ENCODE assay signal across 25 cellular contexts in the genomic region with DNA sequence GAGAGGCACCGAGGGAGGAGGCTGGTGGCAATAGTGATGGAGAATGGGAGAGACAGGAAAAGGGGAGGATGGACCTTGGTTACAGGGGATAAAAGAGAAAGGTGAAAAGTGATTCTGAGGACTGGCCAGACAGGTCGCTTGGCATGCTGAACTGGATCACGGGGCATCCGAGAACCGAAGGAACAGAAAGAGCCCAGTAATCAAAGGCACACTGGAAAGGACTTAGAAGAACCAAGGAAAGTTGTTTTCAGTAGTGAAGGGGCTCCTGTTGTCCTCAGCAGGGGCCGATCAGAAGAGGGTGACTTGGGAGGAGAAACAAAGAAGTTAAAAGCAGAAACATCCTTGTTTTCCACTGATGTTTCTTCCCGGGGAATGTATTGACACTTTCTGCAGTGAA. TPM values are rescaled to one million over a fixed set of nuclear protein-coding genes. Genes with fewer than 3 reads are reported as not detected.
DNase-seq lines count a peak whose midpoint lies in the region; ATAC-seq, FAIRE-seq and TF ChIP-seq lines count a peak whose summit lies in the region.
"Had no signal": no experiment of that assay in that cellular context is flagged by ENCODE, and none has a peak within 500 bp of the region (broad histone marks: within the 10 kb centered on the region; RNA-seq: fewer than 3 reads in every experiment).

No MANE protein-coding gene starts in this region.

- peak; percentile 12 for DNase-seq in activated T-cell treated with anti-CD3 and anti-CD28 coated beads, Interleukin-2, amount 50 U/mL, for 24 hours
- no peak for DNase-seq in activated T-cell treated with anti-CD3 and anti-CD28 coated beads, Interleukin-2, amount 50 U/mL, for 4 hours
- no peak for DNase-seq in K562 (ENCODE audit: extremely low read depth in 1 of 4, low spot score in 3 of 4)
- no peak for DNase-seq in natural killer cell
- no peak for DNase-seq in type B pancreatic cell (ENCODE audit: extremely low spot score, unreplicated experiment)
- no peak for DNase-seq in epidermal melanocyte (ENCODE audit: insufficient read length, low spot score)
- DNase-seq in AG08396 (ENCODE audit: low spot score) = no peak
- DNase-seq: activated CD4-positive, alpha-beta T cell treated with anti-CD3 and anti-CD28 coated beads for 48 hours; activated T-cell treated with anti-CD3 and anti-CD28 coated beads, Interleukin-2, amount 50 U/mL, for 1 hour; cerebellar nuclear complex; effector CD8-positive, alpha-beta T cell; KBM-7; left cardiac atrium; NCI-H1694; NCI-H2227 treated with DMSO at 0.1 percent for 48 hours; NCI-H82; spleen; stimulated activated CD4-positive, alpha-beta T cell treated with anti-CD3 and anti-CD28 coated beads, Interleukin-4, amount 100 ng/mL, for 24 hours; T-helper 1 cell had no signal

- no peaks in the 10 kb centered on the region for H3K9me3 ChIP-seq in K562 (replicated peaks; ENCODE audit: control insufficient read depth, insufficient read depth, low read depth, low read length)
- H3K9me3 ChIP-seq: spleen had no signal

- ATAC-seq in activated T-cell treated with anti-CD3 and anti-CD28 coated beads, Interleukin-2, amount 50 U/mL, for 4 hours = no peak
- no peak for ATAC-seq in K562
- no peak for ATAC-seq in natural killer cell
- ATAC-seq in GM19455 (IDR thresholded peaks at IDR 0.05; ENCODE audit: unreplicated experiment) = no peak
- ATAC-seq: left cardiac atrium, Panc1 had no signal

- POLR2A ChIA-PET in K562 (lab: Yijun Ruan, JAX) = interaction anchor here (0.8 to 1.3 kb wide), 2 partner anchors 8 to 10 kb away, joined by 4 read pairs; no protein-coding TSS in a partner anchor

- in situ Hi-C loops in K562 (cut with MboI) = no loop called here

- CTCF ChIA-PET in K562 (lab: Yijun Ruan, JAX; ENCODE audit: low intra/inter-chr PET ratio) = no interaction called here

- TF ChIP-seq EP300 in K562 (IDR thresholded peaks at IDR 0.05; ENCODE audit: low read length) = no peak

- H3K79me2 ChIP-seq in K562 (ENCODE audit: control insufficient read depth, insufficient read depth, low read length) = no peaks in the 10 kb centered on the region

- no peaks in the 10 kb centered on the region for H3K36me3 ChIP-seq in K562 (ENCODE audit: control insufficient read depth, insufficient read depth, low read length)

- peaks cover 90% of the 10 kb centered on the region for H3K36me3 Mint-ChIP-seq in activated T-cell treated with anti-CD3 and anti-CD28 coated beads, Interleukin-2, amount 50 U/mL, for 24 hours (ENCODE audit: low read depth)
- peaks cover 35% of the 10 kb centered on the region for H3K36me3 Mint-ChIP-seq in activated T-cell treated with anti-CD3 and anti-CD28 coated beads, Interleukin-2, amount 50 U/mL, for 4 hours (ENCODE audit: insufficient read depth)
- no peaks in the 10 kb centered on the region for H3K36me3 Mint-ChIP-seq in natural killer cell
- no peaks in the 10 kb centered on the region for H3K36me3 Mint-ChIP-seq in type B pancreatic cell

- TF ChIP-seq RAD21 in K562 (CRISPR knock-in tag; conservative IDR thresholded peaks at IDR 0.05 in 1 of 2, IDR thresholded peaks at IDR 0.05 in 1 of 2) = no peak

- peak overlapping the region; percentile 68 for H3K27ac Mint-ChIP-seq in activated T-cell treated with anti-CD3 and anti-CD28 coated beads, Interleukin-2, amount 50 U/mL, for 24 hours
- H3K27ac Mint-ChIP-seq in natural killer cell (peak overlapping the region; percentile 2 to 6), type B pancreatic cell (peak overlapping the region; percentile 17)
- H3K27ac Mint-ChIP-seq: activated naive CD4-positive, alpha-beta T cell treated with anti-CD3 and anti-CD28 coated beads, Interleukin-2, amount 50 U/mL, for 24 hours had no signal

- no peaks in the 10 kb centered on the region; the same call in 1 of the 2 replicates for H4K20me1 ChIP-seq in K562 (replicated peaks; ENCODE audit: control insufficient read depth, insufficient read depth, low read length)

- BruUV-seq in K562 (replicated peaks; lab: Mats Ljungman, UMichigan) = no TSS peak

- 0% methylated on average over 7 of the region's 7 CpGs for WGBS in K562 (ENCODE audit: insufficient coverage, low coverage, missing lambda C conversion rate)

- H3K4me3 Mint-ChIP-seq in activated T-cell treated with anti-CD3 and anti-CD28 coated beads, Interleukin-2, amount 50 U/mL, for 24 hours = no peak overlapping the region
- H3K4me3 Mint-ChIP-seq in activated T-cell treated with anti-CD3 and anti-CD28 coated beads, Interleukin-2, amount 50 U/mL, for 4 hours = no peak overlapping the region
- H3K4me3 Mint-ChIP-seq in natural killer cell = no peak overlapping the region
- peak overlapping the region; percentile 23 for H3K4me3 Mint-ChIP-seq in type B pancreatic cell
- H3K4me3 Mint-ChIP-seq: activated naive CD4-positive, alpha-beta T cell treated with anti-CD3 and anti-CD28 coated beads, Interleukin-2, amount 50 U/mL, for 24 hours had no signal

- H3K4me1 ChIP-seq in K562 (replicated peaks in 1 of 2; ENCODE audit: control insufficient read depth in 2 of 2, insufficient read depth in 2 of 2, low read length in 2 of 2) = peaks cover 0 to 3% of the 10 kb centered on the region in 2 experiments; a peak in 1 of 5 replicates

- H3K27ac ChIP-seq in K562 (ENCODE audit: extremely low read depth, low read depth, low read length) = no peak overlapping the region
- H3K27ac ChIP-seq: C4-2B had no signal

- H3K9me1 ChIP-seq in K562 (ENCODE audit: control insufficient read depth, insufficient read depth, low read length) = no peaks in the 10 kb centered on the region

- intact Hi-C loops in K562 (cut with micrococcal nuclease) (no loop called here), natural killer cell (cut with micrococcal nuclease) (no loop called here)

- H3K4me1 Mint-ChIP-seq in activated T-cell treated with anti-CD3 and anti-CD28 coated beads, Interleukin-2, amount 50 U/mL, for 24 hours (ENCODE audit: low read depth) = peaks cover 30% of the 10 kb centered on the region
- peaks cover 6% of the 10 kb centered on the region for H3K4me1 Mint-ChIP-seq in activated T-cell treated with anti-CD3 and anti-CD28 coated beads, Interleukin-2, amount 50 U/mL, for 4 hours (ENCODE audit: low read depth)
- H3K4me1 Mint-ChIP-seq in natural killer cell (peaks cover 16 to 17% of the 10 kb centered on the region in 2 donors), type B pancreatic cell (ENCODE audit: unreplicated experiment) (peaks cover 40% of the 10 kb centered on the region)

- TF ChIP-seq POLR2A in K562 (conservative IDR thresholded peaks at IDR 0.05) = no peak

- H3K4me2 ChIP-seq in K562 (ENCODE audit: insufficient read depth, low read length) = no peak overlapping the region

- TF ChIP-seq CTCF in K562 (IDR thresholded peaks at IDR 0.05 in 2 of 3, conservative IDR thresholded peaks at IDR 0.05 in 1 of 3; ENCODE audit: insufficient read depth in 2 of 3, low read depth in 1 of 3, low read length in 3 of 3) (no peak), natural killer cell (IDR thresholded peaks at IDR 0.05) (no peak), type B pancreatic cell (conservative IDR thresholded peaks at IDR 0.05) (no peak)

- FAIRE-seq in K562 (lab: Jason Lieb, UNC) = no peak
- FAIRE-seq: H54, urothelium cell line had no signal

- no peaks in the 10 kb centered on the region for H3K9me3 Mint-ChIP-seq in activated T-cell treated with anti-CD3 and anti-CD28 coated beads, Interleukin-2, amount 50 U/mL, for 24 hours
- H3K9me3 Mint-ChIP-seq in activated T-cell treated with anti-CD3 and anti-CD28 coated beads, Interleukin-2, amount 50 U/mL, for 4 hours = no peaks in the 10 kb centered on the region
- no peaks in the 10 kb centered on the region for H3K9me3 Mint-ChIP-seq in natural killer cell
- H3K9me3 Mint-ChIP-seq in type B pancreatic cell = no peaks in the 10 kb centered on the region
- H3K9me3 Mint-ChIP-seq: activated naive CD4-positive, alpha-beta T cell treated with anti-CD3 and anti-CD28 coated beads, Interleukin-2, amount 50 U/mL, for 24 hours had no signal

- no peak overlapping the region for H2AFZ ChIP-seq in K562 (ENCODE audit: low read depth, low read length)

- H3K27me3 ChIP-seq in K562 (ENCODE audit: control insufficient read depth in 2 of 2, insufficient read depth in 2 of 2, low read length in 2 of 2) = peaks cover 71 to 80% of the 10 kb centered on the region in 2 experiments
- H3K27me3 ChIP-seq: spleen had no signal

- H3K9ac ChIP-seq in K562 (ENCODE audit: insufficient read depth in 1 of 2, low read depth in 2 of 2, low read length in 2 of 2) = no peak overlapping the region

- H3K4me3 ChIP-seq in K562 = no peak overlapping the region
- H3K4me3 ChIP-seq: spleen had no signal

- no peaks in the 10 kb centered on the region for H3K27me3 Mint-ChIP-seq in activated T-cell treated with anti-CD3 and anti-CD28 coated beads, Interleukin-2, amount 50 U/mL, for 24 hours
- no peaks in the 10 kb centered on the region for H3K27me3 Mint-ChIP-seq in activated T-cell treated with anti-CD3 and anti-CD28 coated beads, Interleukin-2, amount 50 U/mL, for 4 hours (ENCODE audit: low read depth)
- H3K27me3 Mint-ChIP-seq in natural killer cell (ENCODE audit: low read depth in 2 of 2) (no peaks in the 10 kb centered on the region), type B pancreatic cell (peaks cover 4% of the 10 kb centered on the region)
- H3K27me3 Mint-ChIP-seq: activated naive CD4-positive, alpha-beta T cell treated with anti-CD3 and anti-CD28 coated beads, Interleukin-2, amount 50 U/mL, for 24 hours had no signal

RNA-seq across cellular contexts. Expression of a gene that starts 18.9 kb away (rescaled TPM):
- 10 to 100 TPM; 33.6 to 72.6 (median 38.5) TPM for total RNA-seq in activated T-cell treated with anti-CD3 and anti-CD28 coated beads, Interleukin-2, amount 50 U/mL, for 4 hours
- 0.62 and 0.69 TPM in 2 replicates for total RNA-seq in K562 (2011; cell fraction: chromatin; rRNA removed; ENCODE audit: low replicate concordance)
- total RNA-seq in K562 (2011; cell fraction: nucleolus; rRNA removed) = 0.13 and 0.50 TPM in 2 replicates
- total RNA-seq in K562 (2011; cell fraction: nucleoplasm; rRNA removed) = 0.15 and 0.38 TPM in 2 replicates
- total RNA-seq in K562 (2014; rRNA removed) (0.05 and 0.61 TPM in 2 replicates), K562 (2014; rRNA removed; fragmentation: Illumina TruSeq; extraction: Trizol) (0.16 and 0.25 TPM in 2 replicates), K562 (2015; rRNA removed; fragmentation: Illumina TruSeq; extraction: Trizol) (0.11 and 0.18 TPM in 2 replicates), K562 (2021) (0.11 and 0.35 TPM in 2 replicates), natural killer cell (100 to 1,000 TPM in 1 of 3 donors, 10 to 100 TPM in 2; 84.1 to 143 (median 89.0) TPM), type B pancreatic cell (ENCODE audit: low replicate concordance) (2.2 and 2.8 TPM in 2 replicates)
- polyA plus RNA-seq in K562 (2011; rRNA removed) (0.12 and 0.46 TPM in 2 replicates), K562 (2014; fragmentation: Illumina TruSeq; extraction: Trizol) (0.16 and 0.17 TPM in 2 replicates), K562 (2014; fragmentation: Nextera tagmentation; extraction: Ambion mirVana) (under 1 TPM in 1 of 2 experiments, not detected in 1; 0.06 TPM), K562 (2014; rRNA removed) (0.04 TPM in 2 replicates)
- 0.22 and 0.39 TPM in 2 replicates for polyA plus RNA-seq in K562 (2011; cell fraction: cytosol; rRNA removed)
- 0.24 and 0.38 TPM in 2 replicates for polyA plus RNA-seq in K562 (2011; cell fraction: nucleus; rRNA removed)
- polyA plus RNA-seq in K562 (2012) = 0.17 and 0.35 TPM in 2 replicates
- polyA minus RNA-seq in K562 (2011; rRNA and poly(A)+ RNA removed) = 0.21 and 0.39 TPM in 2 replicates
- not detected in 2 replicates for polyA minus RNA-seq in K562 (2011; cell fraction: cytosol; rRNA and poly(A)+ RNA removed)
- 0.13 and 0.33 TPM in 2 replicates for polyA minus RNA-seq in K562 (2011; cell fraction: nucleus; rRNA and poly(A)+ RNA removed)

RNA-seq across cellular contexts. Expression of a gene that starts 24.2 kb away (rescaled TPM):
- 10 to 100 TPM; 57.5 to 67.1 (median 64.9) TPM for total RNA-seq in activated T-cell treated with anti-CD3 and anti-CD28 coated beads, Interleukin-2, amount 50 U/mL, for 4 hours
- total RNA-seq in K562 (2011; cell fraction: chromatin; rRNA removed; ENCODE audit: low replicate concordance) = 58.0 and 71.5 TPM in 2 replicates
- 42.2 and 43.2 TPM in 2 replicates for total RNA-seq in K562 (2011; cell fraction: nucleolus; rRNA removed)
- 65.8 and 91.8 TPM in 2 replicates for total RNA-seq in K562 (2011; cell fraction: nucleoplasm; rRNA removed)
- total RNA-seq in K562 (2014; rRNA removed) (42.2 and 50.0 TPM in 2 replicates), K562 (2014; rRNA removed; fragmentation: Illumina TruSeq; extraction: Trizol) (70.3 and 75.7 TPM in 2 replicates), K562 (2015; rRNA removed; fragmentation: Illumina TruSeq; extraction: Trizol) (52.8 and 57.3 TPM in 2 replicates), K562 (2021) (98.5 and 103 TPM in 2 replicates), natural killer cell (100 to 1,000 TPM in 1 of 3 donors, 10 to 100 TPM in 2; 85.7 to 106 (median 86.8) TPM), type B pancreatic cell (ENCODE audit: low replicate concordance) (138 and 149 TPM in 2 replicates)
- polyA plus RNA-seq in K562 (2011; rRNA removed) (324 and 368 TPM in 2 replicates), K562 (2014; fragmentation: Illumina TruSeq; extraction: Trizol) (130 TPM in 2 replicates), K562 (2014; fragmentation: Nextera tagmentation; extraction: Ambion mirVana) (100 to 1,000 TPM; 489 to 583 TPM), K562 (2014; rRNA removed) (127 and 142 TPM in 2 replicates)
- polyA plus RNA-seq in K562 (2011; cell fraction: cytosol; rRNA removed) = 189 and 261 TPM in 2 replicates
- polyA plus RNA-seq in K562 (2011; cell fraction: nucleus; rRNA removed) = 136 and 203 TPM in 2 replicates
- 107 and 174 TPM in 2 replicates for polyA plus RNA-seq in K562 (2012)
- polyA minus RNA-seq in K562 (2011; rRNA and poly(A)+ RNA removed) = 150 and 163 TPM in 2 replicates
- 30.3 and 31.2 TPM in 2 replicates for polyA minus RNA-seq in K562 (2011; cell fraction: cytosol; rRNA and poly(A)+ RNA removed)
- 17.0 and 23.3 TPM in 2 replicates for polyA minus RNA-seq in K562 (2011; cell fraction: nucleus; rRNA and poly(A)+ RNA removed)

Comparison
In these comparisons a context has a peak if more than half of its experiments do, and no peak if none do; other contexts are left out.
1. H3K27ac Mint-ChIP-seq: peak in every context shown above with its lines; median percentile 68 in activated T-cell treated with anti-CD3 and anti-CD28 coated beads, Interleukin-2, amount 50 U/mL, for 24 hours; 17 in type B pancreatic cell; 4 in natural killer cell.